13 cellular contexts compared by ENCODE assay signal in the genomic region with DNA sequence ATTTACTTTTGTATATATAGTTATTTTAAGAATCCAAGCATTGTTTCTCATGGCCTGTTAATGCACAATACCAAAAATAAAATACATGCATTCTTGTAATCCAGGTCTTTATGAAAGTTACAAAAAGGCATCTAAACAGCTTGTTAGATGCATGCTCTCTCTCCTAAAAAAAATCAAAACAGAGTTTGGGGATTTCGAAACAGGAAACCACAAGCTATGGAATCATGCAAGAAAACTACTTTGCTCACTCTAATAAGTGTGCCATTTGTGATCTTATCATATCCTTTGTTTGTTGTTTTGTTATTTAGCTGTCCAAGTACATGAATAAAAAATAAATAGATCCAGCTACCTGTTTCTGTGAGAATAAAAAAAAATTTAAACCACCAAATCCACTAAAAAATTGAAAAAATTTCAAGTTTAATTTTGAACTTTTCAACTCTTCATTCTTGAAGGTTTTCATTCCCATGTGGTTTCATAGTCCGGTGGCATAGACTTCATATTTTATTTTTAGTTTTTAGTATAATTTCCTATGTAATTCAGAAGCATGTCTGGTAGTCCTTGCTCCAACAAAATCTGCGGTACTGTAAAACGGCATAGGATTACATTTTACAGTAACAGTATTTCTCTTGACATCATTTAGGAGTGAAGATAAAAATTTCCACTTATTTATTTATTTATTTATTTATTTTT. TPM values are rescaled to one million over a fixed set of nuclear protein-coding genes. Genes with fewer than 3 reads are reported as not detected.
DNase-seq lines count a peak whose midpoint lies in the region; FAIRE-seq and TF ChIP-seq lines count a peak whose summit lies in the region.
"Had no signal": no experiment of that assay in that cellular context is flagged by ENCODE, and none has a peak within 500 bp of the region (broad histone marks: within the 10 kb centered on the region; RNA-seq: fewer than 3 reads in every experiment).

No MANE protein-coding gene starts in this region.

- in situ Hi-C loops in GM13976 (cut with MboI; ENCODE audit: low sequenced_read_pairs, unreplicated experiment): no loop called here
- in situ Hi-C loops in G401 (cut with HindIII; ENCODE audit: low sequenced_read_pairs): no loop called here

- H3K27me3 Mint-ChIP-seq in immature natural killer cell (ENCODE audit: low read depth in 3 of 3): peaks cover 3 to 9% (median 8%) of the 10 kb centered on the region in 3 donors

- H3K9me3 Mint-ChIP-seq in immature natural killer cell: no peaks in the 10 kb centered on the region
- H3K9me3 Mint-ChIP-seq: activated T-helper 17 cell treated with anti-CD3 and anti-CD28 coated beads, Interleukin-2, amount 50 U/mL, for 72 hours; CD14-positive monocyte had no signal

- DNase-seq in AG08396 (ENCODE audit: low spot score): peak; percentile 12
- DNase-seq in H54 (ENCODE audit: insufficient read length, low spot score): no peak
- DNase-seq in amniotic stem cell (lab: John Stamatoyannopoulos, UW): peak; percentile 8
- DNase-seq in immature natural killer cell: no peak
- DNase-seq in GM13976 (ENCODE audit: low spot score): no peak
- no peak for DNase-seq in G401 (ENCODE audit: low spot score)
- no peak for DNase-seq in activated CD4-positive, CD25-positive, alpha-beta regulatory T cell treated with anti-CD3 and anti-CD28 coated beads, Interleukin-2, amount 50 U/mL, for 72 hours
- no peak for DNase-seq in activated CD4-positive, CD25-positive, alpha-beta regulatory T cell (lab: John Stamatoyannopoulos, UW)
- DNase-seq: activated CD4-positive, alpha-beta T cell treated with anti-CD3 and anti-CD28 coated beads for 48 hours; stimulated activated CD4-positive, alpha-beta T cell treated with anti-CD3 and anti-CD28 coated beads, Interleukin-2, amount 100 ng/mL, for 24 hours had no signal

- no peak for TF ChIP-seq CTCF in GM13976 (IDR thresholded peaks at IDR 0.05; ENCODE audit: borderline replicate concordance, control extremely low read depth, extremely low read depth, insufficient read depth, missing control alignments)

- peak overlapping the region in 4 of 5 donors; percentile 2 to 40 (median 22) for H3K4me3 Mint-ChIP-seq in immature natural killer cell
- H3K4me3 Mint-ChIP-seq: activated T-helper 17 cell treated with anti-CD3 and anti-CD28 coated beads, Interleukin-2, amount 50 U/mL, for 72 hours; CD14-positive monocyte had no signal

- no peaks in the 10 kb centered on the region for H3K4me1 Mint-ChIP-seq in immature natural killer cell

- no peak overlapping the region for H3K27ac Mint-ChIP-seq in immature natural killer cell
- H3K27ac Mint-ChIP-seq: activated T-helper 17 cell treated with anti-CD3 and anti-CD28 coated beads, Interleukin-2, amount 50 U/mL, for 72 hours had no signal

- no peaks in the 10 kb centered on the region for H3K36me3 Mint-ChIP-seq in immature natural killer cell

- peak; percentile 20 for FAIRE-seq in H54 (lab: Jason Lieb, UNC)
- FAIRE-seq: endothelial cell of umbilical vein had no signal

- TF ChIP-seq POLR2A in H54 (IDR thresholded peaks at IDR 0.05; ENCODE audit: low read depth, low read length): no peak

RNA-seq across cellular contexts. Expression of a gene that starts 1.6 kb away (rescaled TPM):
- polyA plus RNA-seq in immature natural killer cell: 10 to 100 TPM in 2 of 3 donors, 1 to 10 TPM in 1; 8.0 to 13.7 (median 12.0) TPM
- 2.0 and 2.2 TPM in 2 replicates for total RNA-seq in G401 (2014; rRNA removed; shearing (Covaris generic))

Comparison
In these comparisons a context has a peak if more than half of its experiments do, and no peak if none do; other contexts are left out.
1. DNase-seq: peak in AG08396 (single experiment) and amniotic stem cell (single experiment); none in H54 (single experiment), immature natural killer cell (0 of 3), GM13976 (single experiment), G401 (single experiment), activated CD4-positive, CD25-positive, alpha-beta regulatory T cell treated with anti-CD3 and anti-CD28 coated beads, Interleukin-2, amount 50 U/mL, for 72 hours (single experiment) and activated CD4-positive, CD25-positive, alpha-beta regulatory T cell (0 of 4).